Comparison of ENCODE assay signal across 17 cellular contexts in the genomic region with DNA sequence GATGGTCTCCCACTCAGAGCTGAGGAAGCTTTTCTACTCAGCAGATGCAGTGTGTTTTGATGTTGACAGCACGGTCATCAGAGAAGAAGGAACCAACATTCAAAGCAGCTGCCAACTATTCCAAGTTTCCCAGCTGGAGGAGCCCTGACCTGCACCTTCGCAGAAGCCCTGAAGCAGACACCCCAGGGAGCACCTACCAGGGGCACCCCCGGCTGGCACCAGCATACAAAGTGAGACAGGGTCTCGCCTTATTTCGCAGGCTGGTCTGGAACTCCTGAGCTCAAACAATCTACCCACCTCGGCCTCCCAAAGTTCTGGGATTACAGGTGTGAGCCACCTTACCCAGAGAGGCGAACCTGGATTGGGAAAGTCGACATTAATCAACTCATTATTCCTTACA.
"Had no signal": no experiment of that assay in that cellular context is flagged by ENCODE, and none has a peak within 500 bp of the region (broad histone marks: within the 10 kb centered on the region; RNA-seq: fewer than 3 reads in every experiment).

No MANE protein-coding gene starts in this region.

- H3K36me3 ChIP-seq: lower lobe of right lung, right atrium auricular region, tibial artery, upper lobe of right lung, vagina had no signal

- H3K27ac ChIP-seq: foreskin keratinocyte, lower lobe of right lung, right atrium auricular region, tibial artery, upper lobe of right lung, vagina had no signal

- H3K27me3 ChIP-seq: foreskin keratinocyte, heart left ventricle, right atrium auricular region, tibial artery, upper lobe of right lung, vagina had no signal

- H3K9me3 ChIP-seq: lower lobe of right lung, right atrium auricular region, tibial artery, upper lobe of right lung, vagina had no signal

- H3K4me1 ChIP-seq: foreskin keratinocyte had no signal

- ATAC-seq: foreskin keratinocyte; stimulated activated effector memory CD8-positive, alpha-beta T cell treated with anti-CD3 and anti-CD28 coated beads, Interleukin-12 subunit alpha, Interleukin-12 subunit beta, amount 100 ng/mL, for 72 hours had no signal

- DNase-seq: cerebellar nuclear complex; erythroblast; foreskin keratinocyte; hippocampal formation; lower lobe of right lung; mesenchymal stem cell; midbrain; naive B cell; stimulated activated CD4-positive, alpha-beta T cell treated with anti-CD3 and anti-CD28 coated beads, Interleukin-4, amount 100 ng/mL, for 1 hour; stimulated activated CD8-positive, alpha-beta memory T cell treated with anti-CD3 and anti-CD28 coated beads, Interleukin-4, amount 100 ng/mL, for 48 hours; tibial artery; upper lobe of right lung had no signal

- H3K4me3 ChIP-seq: lower lobe of right lung, right atrium auricular region, smooth muscle cell, tibial artery, upper lobe of right lung had no signal
